In genomic region chr20:44018684-44019637, GRCh38 we compare ENCODE assay signal across 8 cellular contexts.
A peak's percentile ranks its signal among the peaks of the same experiment; 100 is the strongest.
DNase-seq lines count a peak whose midpoint lies in the region; ATAC-seq and TF ChIP-seq lines count a peak whose summit lies in the region.
"Had no signal": no experiment of that assay in that cellular context is flagged by ENCODE, and none has a peak within 500 bp of the region (broad histone marks: within the 10 kb centered on the region; RNA-seq: fewer than 3 reads in every experiment).

No MANE protein-coding gene starts in this region.

- H2AFZ ChIP-seq in trophoblast cell (ENCODE audit: insufficient read depth, low read length, poor library complexity): no peak overlapping the region

- no peak overlapping the region for H3K18ac ChIP-seq in trophoblast cell (ENCODE audit: low read length)

- H3K4me3 Mint-ChIP-seq in brain (peak overlapping the region in 4 of 5 experiments; percentile 32 to 72 (median 63)), WTC11 (no peak overlapping the region)

- peaks cover 6% of the 10 kb centered on the region for H3K27me3 Mint-ChIP-seq in brain
- no peaks in the 10 kb centered on the region for H3K27me3 Mint-ChIP-seq in WTC11 (ENCODE audit: low read depth)

- peak overlapping the region; percentile 50 to 95 (median 91) for H3K27ac Mint-ChIP-seq in brain
- no peak overlapping the region for H3K27ac Mint-ChIP-seq in WTC11

- no peak for ATAC-seq in WTC11

- H3K9me3 ChIP-seq in trophoblast cell (ENCODE audit: insufficient read depth, low read depth, low read length): peaks cover 4% of the 10 kb centered on the region
- H3K9me3 ChIP-seq: spleen had no signal

- H2BK5ac ChIP-seq in trophoblast cell (ENCODE audit: low read depth, low read length, poor library complexity): no peak overlapping the region

- no peak overlapping the region for H4K91ac ChIP-seq in trophoblast cell (ENCODE audit: low read depth, low read length)

- H3K4me2 ChIP-seq in trophoblast cell (ENCODE audit: low read length): no peak overlapping the region

- no peaks in the 10 kb centered on the region for H3K36me3 ChIP-seq in trophoblast cell (ENCODE audit: control insufficient read depth in 1 of 2, insufficient read depth in 2 of 2, low read length in 2 of 2)
- H3K36me3 ChIP-seq: spleen had no signal

- no peak for TF ChIP-seq CTCF in brain (conservative IDR thresholded peaks at IDR 0.05)
- TF ChIP-seq CTCF in WTC11 (IDR thresholded peaks at IDR 0.05): no peak

- H3K4me1 Mint-ChIP-seq in brain (peaks cover 75% of the 10 kb centered on the region), WTC11 (peaks cover 12% of the 10 kb centered on the region)

- POLR2A ChIA-PET in WTC11 (lab: Charles Lee): no interaction called here

- H4K12ac ChIP-seq in trophoblast cell (ENCODE audit: low read depth, low read length): no peak overlapping the region

- no peak overlapping the region for H2AK5ac ChIP-seq in trophoblast cell (ENCODE audit: low read length)

- H3K4me3 ChIP-seq in trophoblast cell (ENCODE audit: low read depth, low read length): no peak overlapping the region

- H3K14ac ChIP-seq in trophoblast cell (ENCODE audit: low read length): no peak overlapping the region

- H3K27ac ChIP-seq in trophoblast cell (ENCODE audit: low read depth, low read length): no peak overlapping the region
- H3K27ac ChIP-seq: spleen had no signal

- H3K79me2 ChIP-seq in trophoblast cell (ENCODE audit: control insufficient read depth, insufficient read depth, low read length, poor library complexity): no peaks in the 10 kb centered on the region

- WGBS in trophoblast cell (ENCODE audit: extremely low coverage, insufficient coverage, insufficient read length): no CpG with 5 or more reads among the region's 7 CpGs

- H3K9me3 Mint-ChIP-seq in brain: no peaks in the 10 kb centered on the region
- H3K9me3 Mint-ChIP-seq in WTC11: no peaks in the 10 kb centered on the region

- H3K23ac ChIP-seq in trophoblast cell (ENCODE audit: low read length): no peak overlapping the region

- H2BK120ac ChIP-seq in trophoblast cell (ENCODE audit: insufficient read depth, low read length, poor library complexity): no peak overlapping the region

- H3K36me3 Mint-ChIP-seq in brain: no peaks in the 10 kb centered on the region
- H3K36me3 Mint-ChIP-seq in WTC11: no peaks in the 10 kb centered on the region

- H3K79me1 ChIP-seq in trophoblast cell (ENCODE audit: low read length): no peaks in the 10 kb centered on the region

- H2BK12ac ChIP-seq in trophoblast cell (ENCODE audit: low read length): no peak overlapping the region

- DNase-seq in COLO668 (lab: John Stamatoyannopoulos, UW; ENCODE audit: unreplicated experiment) (peak; percentile 41), LHCN-M2 (ENCODE audit: low read depth) (peak; percentile 51), trophoblast cell (no peak), WTC11 (ENCODE audit: low spot score) (no peak), ecto neural progenitor cell (ENCODE audit: low spot score) (no peak), HuH-7 (ENCODE audit: low spot score) (no peak)
- DNase-seq: spleen had no signal

- H3K9ac ChIP-seq in trophoblast cell (ENCODE audit: low read length): peak overlapping the region; percentile 36

- no peaks in the 10 kb centered on the region for H3K4me1 ChIP-seq in trophoblast cell (ENCODE audit: control insufficient read depth in 1 of 2, insufficient read depth in 2 of 2, low read length in 2 of 2)

- H4K8ac ChIP-seq in trophoblast cell (ENCODE audit: low read depth, low read length): no peak overlapping the region

- no peak overlapping the region for H3K4ac ChIP-seq in trophoblast cell (ENCODE audit: low read depth, low read length)

- H3K27me3 ChIP-seq in trophoblast cell (ENCODE audit: insufficient read depth, low read length): no peaks in the 10 kb centered on the region

- CTCF ChIA-PET in WTC11 (lab: Charles Lee): interaction anchor here (1.0 to 2.2 kb wide), 2 partner anchors 36 to 171 kb away, joined by 3 to 8 read pairs; no protein-coding TSS in a partner anchor

TF ChIP-seq in WTC11, 78 proteins besides CTCF, POLR2A, EP300 and RAD21:
- no peak for TF ChIP-seq ZNF671 (CRISPR knock-in tag; IDR thresholded peaks at IDR 0.05)
- no peak for TF ChIP-seq ETV6 (CRISPR knock-in tag; IDR thresholded peaks at IDR 0.05)
- TF ChIP-seq, protein P1, sequence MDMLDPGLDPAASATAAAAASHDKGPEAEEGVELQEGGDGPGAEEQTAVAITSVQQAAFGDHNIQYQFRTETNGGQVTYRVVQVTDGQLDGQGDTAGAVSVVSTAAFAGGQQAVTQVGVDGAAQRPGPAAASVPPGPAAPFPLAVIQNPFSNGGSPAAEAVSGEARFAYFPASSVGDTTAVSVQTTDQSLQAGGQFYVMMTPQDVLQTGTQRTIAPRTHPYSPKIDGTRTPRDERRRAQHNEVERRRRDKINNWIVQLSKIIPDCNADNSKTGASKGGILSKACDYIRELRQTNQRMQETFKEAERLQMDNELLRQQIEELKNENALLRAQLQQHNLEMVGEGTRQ (CRISPR knock-in tag; IDR thresholded peaks at IDR 0.05): no peak
- TF ChIP-seq ESRRA (CRISPR knock-in tag; IDR thresholded peaks at IDR 0.05; ENCODE audit: borderline replicate concordance): no peak
- TF ChIP-seq RELA (CRISPR knock-in tag; IDR thresholded peaks at IDR 0.05; ENCODE audit: borderline replicate concordance): no peak
- TF ChIP-seq CBFB (CRISPR knock-in tag; IDR thresholded peaks at IDR 0.05; ENCODE audit: low read depth): no peak
- TF ChIP-seq KAT7 (CRISPR knock-in tag; IDR thresholded peaks at IDR 0.05; ENCODE audit: borderline replicate concordance): no peak
- TF ChIP-seq TP53 (CRISPR knock-in tag; IDR thresholded peaks at IDR 0.05): no peak
- no peak for TF ChIP-seq JUN (CRISPR knock-in tag; IDR thresholded peaks at IDR 0.05)
- TF ChIP-seq, protein P2, sequence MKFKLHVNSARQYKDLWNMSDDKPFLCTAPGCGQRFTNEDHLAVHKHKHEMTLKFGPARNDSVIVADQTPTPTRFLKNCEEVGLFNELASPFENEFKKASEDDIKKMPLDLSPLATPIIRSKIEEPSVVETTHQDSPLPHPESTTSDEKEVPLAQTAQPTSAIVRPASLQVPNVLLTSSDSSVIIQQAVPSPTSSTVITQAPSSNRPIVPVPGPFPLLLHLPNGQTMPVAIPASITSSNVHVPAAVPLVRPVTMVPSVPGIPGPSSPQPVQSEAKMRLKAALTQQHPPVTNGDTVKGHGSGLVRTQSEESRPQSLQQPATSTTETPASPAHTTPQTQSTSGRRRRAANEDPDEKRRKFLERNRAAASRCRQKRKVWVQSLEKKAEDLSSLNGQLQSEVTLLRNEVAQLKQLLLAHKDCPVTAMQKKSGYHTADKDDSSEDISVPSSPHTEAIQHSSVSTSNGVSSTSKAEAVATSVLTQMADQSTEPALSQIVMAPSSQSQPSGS (CRISPR knock-in tag; IDR thresholded peaks at IDR 0.05; ENCODE audit: borderline replicate concordance, low read depth): no peak
- TF ChIP-seq, protein P3, sequence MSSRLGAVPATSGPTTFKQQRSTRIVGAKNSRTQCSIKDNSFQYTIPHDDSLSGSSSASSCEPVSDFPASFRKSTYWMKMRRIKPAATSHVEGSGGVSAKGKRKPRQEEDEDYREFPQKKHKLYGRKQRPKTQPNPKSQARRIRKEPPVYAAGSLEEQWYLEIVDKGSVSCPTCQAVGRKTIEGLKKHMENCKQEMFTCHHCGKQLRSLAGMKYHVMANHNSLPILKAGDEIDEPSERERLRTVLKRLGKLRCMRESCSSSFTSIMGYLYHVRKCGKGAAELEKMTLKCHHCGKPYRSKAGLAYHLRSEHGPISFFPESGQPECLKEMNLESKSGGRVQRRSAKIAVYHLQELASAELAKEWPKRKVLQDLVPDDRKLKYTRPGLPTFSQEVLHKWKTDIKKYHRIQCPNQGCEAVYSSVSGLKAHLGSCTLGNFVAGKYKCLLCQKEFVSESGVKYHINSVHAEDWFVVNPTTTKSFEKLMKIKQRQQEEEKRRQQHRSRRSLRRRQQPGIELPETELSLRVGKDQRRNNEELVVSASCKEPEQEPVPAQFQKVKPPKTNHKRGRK (CRISPR knock-in tag; IDR thresholded peaks at IDR 0.05; ENCODE audit: borderline replicate concordance): no peak

Comparison
In these comparisons a context has a peak if more than half of its experiments do, and no peak if none do; other contexts are left out.
1. DNase-seq: peak in COLO668 (single experiment) and LHCN-M2 (single experiment); none in trophoblast cell (0 of 2), WTC11 (single experiment), ecto neural progenitor cell (single experiment) and HuH-7 (single experiment).